In genomic region chrX:19789782-19790181, GRCh38 we compare ENCODE assay signal across 27 cellular contexts.
DNase-seq lines count a peak whose midpoint lies in the region; ATAC-seq lines count a peak whose summit lies in the region.
"Had no signal": no experiment of that assay in that cellular context is flagged by ENCODE, and none has a peak within 500 bp of the region (broad histone marks: within the 10 kb centered on the region; RNA-seq: fewer than 3 reads in every experiment).

No MANE protein-coding gene starts in this region.

- no CpG with 5 or more reads among the region's 3 CpGs for WGBS in mesendoderm (ENCODE audit: extremely low coverage, insufficient coverage, low lambda C conversion rate)

- H2AK5ac ChIP-seq in mesendoderm (ENCODE audit: low read length): no peak overlapping the region

- H3K27ac Mint-ChIP-seq in activated T-cell treated with anti-CD3 and anti-CD28 coated beads, Interleukin-2, amount 50 U/mL, for 72 hours: peak overlapping the region; percentile 88
- H3K27ac Mint-ChIP-seq in activated T-helper 2 cell treated with anti-CD3 and anti-CD28 coated beads, Interferon-gamma antibody, Interleukin-2, Interleukin-4, amounts not matched to agents 10 μg/mL and 5 μg/mL and 100 μg/mL, durations not matched to agents 14 hours and 24 hours and 36 hours: peak overlapping the region; percentile 70
- H3K27ac Mint-ChIP-seq in stimulated activated effector memory CD8-positive, alpha-beta T cell treated with anti-CD3 and anti-CD28 coated beads, Interleukin-12 subunit alpha, Interleukin-12 subunit beta, amount 100 ng/mL, for 72 hours: no peak overlapping the region
- H3K27ac Mint-ChIP-seq: endodermal cell, GM23338, mesothelial cell of epicardium had no signal

- no peaks in the 10 kb centered on the region for H3K27me3 Mint-ChIP-seq in activated T-cell treated with anti-CD3 and anti-CD28 coated beads, Interleukin-2, amount 50 U/mL, for 72 hours (ENCODE audit: low read depth)
- H3K27me3 Mint-ChIP-seq in activated T-helper 2 cell treated with anti-CD3 and anti-CD28 coated beads, Interferon-gamma antibody, Interleukin-2, Interleukin-4, amounts not matched to agents 10 μg/mL and 5 μg/mL and 100 μg/mL, durations not matched to agents 14 hours and 24 hours and 36 hours (ENCODE audit: low read depth): no peaks in the 10 kb centered on the region
- H3K27me3 Mint-ChIP-seq: activated CD4-positive, alpha-beta T cell treated with anti-CD3 and anti-CD28 coated beads, Interleukin-2, amount 10 ng/mL, durations not matched to agents 24 days and 14 days; naive thymus-derived CD8-positive, alpha-beta T cell had no signal

- no peak overlapping the region for H3K4ac ChIP-seq in mesendoderm (ENCODE audit: low read depth, low read length)

- no peak overlapping the region for H2BK5ac ChIP-seq in mesendoderm (ENCODE audit: low read length)

- no peak for DNase-seq in activated T-cell treated with anti-CD3 and anti-CD28 coated beads, Interleukin-2, amount 50 U/mL, for 72 hours
- DNase-seq in activated T-cell treated with anti-CD3 and anti-CD28 coated beads for 4 hours (no peak), GM03348 (ENCODE audit: low spot score) (no peak), mesendoderm (no peak)
- DNase-seq in activated T-helper 2 cell treated with anti-CD3 and anti-CD28 coated beads, Interferon-gamma antibody, Interleukin-2, Interleukin-4, amounts not matched to agents 10 μg/mL and 5 μg/mL and 100 μg/mL, durations not matched to agents 14 hours and 24 hours and 36 hours (ENCODE audit: low spot score): no peak
- DNase-seq in stimulated activated effector memory CD8-positive, alpha-beta T cell treated with anti-CD3 and anti-CD28 coated beads, Interleukin-12 subunit alpha, Interleukin-12 subunit beta, amount 100 ng/mL, for 72 hours (ENCODE audit: low spot score in 2 of 2): no peak
- DNase-seq: activated CD4-positive, alpha-beta T cell treated with anti-CD3 and anti-CD28 coated beads, Interleukin-2, amount 10 ng/mL, durations not matched to agents 24 days and 14 days; activated effector memory CD4-positive, alpha-beta T cell treated with anti-CD3 and anti-CD28 coated beads, Interleukin-2, amount 50 U/mL, for 16 hours; BE2C; colonic mucosa; endodermal cell; esophagus squamous epithelium; KBM-7; naive thymus-derived CD8-positive, alpha-beta T cell; NCI-H146; NCI-H510A treated with DMSO at 0.1 percent for 48 hours; NK-92 treated with Interleukin-12 subunit alpha and Interleukin-12 subunit beta, amount 100 ng/mL, for 24 hours; SIG-M5; stimulated activated CD4-positive, alpha-beta T cell treated with anti-CD3 and anti-CD28 coated beads, Interleukin-1b, Interleukin-23, amount 100 ng/mL, for 48 hours had no signal

- no peaks in the 10 kb centered on the region for H3K79me2 ChIP-seq in mesendoderm (ENCODE audit: control insufficient read depth, insufficient read depth, low read length)

- H2BK120ac ChIP-seq in mesendoderm (ENCODE audit: low read depth, low read length): no peak overlapping the region

- no peak overlapping the region for H3K27ac ChIP-seq in mesendoderm (ENCODE audit: low read depth, low read length)
- H3K27ac ChIP-seq: colonic mucosa, esophagus squamous epithelium, skin epidermis, thoracic aorta had no signal

- H3K23ac ChIP-seq in mesendoderm (ENCODE audit: low read length): no peak overlapping the region

- no peak for ATAC-seq in activated T-cell treated with anti-CD3 and anti-CD28 coated beads, Interleukin-2, amount 50 U/mL, for 72 hours (replicated peaks in 1 of 2)
- no peak for ATAC-seq in stimulated activated effector memory CD8-positive, alpha-beta T cell treated with anti-CD3 and anti-CD28 coated beads, Interleukin-12 subunit alpha, Interleukin-12 subunit beta, amount 100 ng/mL, for 72 hours
- no peak for ATAC-seq in GM21526 (IDR thresholded peaks at IDR 0.05; ENCODE audit: low FRiP score, unreplicated experiment)
- ATAC-seq: GM23338; left lobe of liver; naive thymus-derived CD8-positive, alpha-beta T cell; Panc1 had no signal

- peaks cover 0 to 16% of the 10 kb centered on the region in 2 donors for H3K36me3 Mint-ChIP-seq in activated T-cell treated with anti-CD3 and anti-CD28 coated beads, Interleukin-2, amount 50 U/mL, for 72 hours (ENCODE audit: insufficient read depth in 2 of 2)
- peaks cover 57% of the 10 kb centered on the region for H3K36me3 Mint-ChIP-seq in activated T-helper 2 cell treated with anti-CD3 and anti-CD28 coated beads, Interferon-gamma antibody, Interleukin-2, Interleukin-4, amounts not matched to agents 10 μg/mL and 5 μg/mL and 100 μg/mL, durations not matched to agents 14 hours and 24 hours and 36 hours (ENCODE audit: low read depth)
- H3K36me3 Mint-ChIP-seq in stimulated activated effector memory CD8-positive, alpha-beta T cell treated with anti-CD3 and anti-CD28 coated beads, Interleukin-12 subunit alpha, Interleukin-12 subunit beta, amount 100 ng/mL, for 72 hours: peaks cover 47% of the 10 kb centered on the region

- H3K4me1 Mint-ChIP-seq in activated T-cell treated with anti-CD3 and anti-CD28 coated beads, Interleukin-2, amount 50 U/mL, for 72 hours (ENCODE audit: low read depth): peaks cover 75% of the 10 kb centered on the region
- H3K4me1 Mint-ChIP-seq in activated T-helper 2 cell treated with anti-CD3 and anti-CD28 coated beads, Interferon-gamma antibody, Interleukin-2, Interleukin-4, amounts not matched to agents 10 μg/mL and 5 μg/mL and 100 μg/mL, durations not matched to agents 14 hours and 24 hours and 36 hours (ENCODE audit: low read depth): peaks cover 42% of the 10 kb centered on the region
- H3K4me1 Mint-ChIP-seq in stimulated activated effector memory CD8-positive, alpha-beta T cell treated with anti-CD3 and anti-CD28 coated beads, Interleukin-12 subunit alpha, Interleukin-12 subunit beta, amount 100 ng/mL, for 72 hours: peaks cover 29% of the 10 kb centered on the region
- H3K4me1 Mint-ChIP-seq: GM23338, mesothelial cell of epicardium had no signal

- peak overlapping the region; percentile 18; the same call in 1 of the 2 replicates for H3K4me3 ChIP-seq in GM08714 (ENCODE audit: low read length)
- H3K4me3 ChIP-seq in mesendoderm (ENCODE audit: low read length): no peak overlapping the region
- H3K4me3 ChIP-seq: colonic mucosa, esophagus squamous epithelium, GM23338, skin epidermis, thoracic aorta had no signal

- H3K56ac ChIP-seq in mesendoderm (ENCODE audit: low read length): no peak overlapping the region

- H3K79me1 ChIP-seq in mesendoderm (ENCODE audit: low read length): no peaks in the 10 kb centered on the region

- H4K8ac ChIP-seq in mesendoderm (ENCODE audit: low read depth, low read length): no peak overlapping the region

- intact Hi-C loops in activated T-helper 2 cell treated with anti-CD3 and anti-CD28 coated beads, Interferon-gamma antibody, Interleukin-2, Interleukin-4, amounts not matched to agents 10 μg/mL and 5 μg/mL and 100 μg/mL, durations not matched to agents 14 hours and 24 hours and 36 hours (cut with micrococcal nuclease): loop anchor here (2.0 to 5.0 kb wide), 3 partner anchors 13 to 107 kb away; no protein-coding TSS in a partner anchor

- H3K18ac ChIP-seq in mesendoderm (ENCODE audit: low read length): no peak overlapping the region

- peaks cover 0 to 3% of the 10 kb centered on the region in 2 donors for H3K9me3 Mint-ChIP-seq in activated T-cell treated with anti-CD3 and anti-CD28 coated beads, Interleukin-2, amount 50 U/mL, for 72 hours
- peaks cover 7% of the 10 kb centered on the region for H3K9me3 Mint-ChIP-seq in activated T-helper 2 cell treated with anti-CD3 and anti-CD28 coated beads, Interferon-gamma antibody, Interleukin-2, Interleukin-4, amounts not matched to agents 10 μg/mL and 5 μg/mL and 100 μg/mL, durations not matched to agents 14 hours and 24 hours and 36 hours
- no peaks in the 10 kb centered on the region for H3K9me3 Mint-ChIP-seq in stimulated activated effector memory CD8-positive, alpha-beta T cell treated with anti-CD3 and anti-CD28 coated beads, Interleukin-12 subunit alpha, Interleukin-12 subunit beta, amount 100 ng/mL, for 72 hours
- H3K9me3 Mint-ChIP-seq: activated CD4-positive, alpha-beta T cell treated with anti-CD3 and anti-CD28 coated beads, Interleukin-2, amount 10 ng/mL, durations not matched to agents 24 days and 14 days; GM23338 had no signal

- no peak overlapping the region for H4K5ac ChIP-seq in mesendoderm (ENCODE audit: low read length)

- H3K27me3 ChIP-seq in mesendoderm (ENCODE audit: insufficient read depth, low read length, poor library complexity): no peaks in the 10 kb centered on the region
- H3K27me3 ChIP-seq: BE2C, colonic mucosa, esophagus squamous epithelium had no signal

- no peak overlapping the region for H3K9ac ChIP-seq in mesendoderm (ENCODE audit: low read length)

- no peak overlapping the region for H3K4me2 ChIP-seq in mesendoderm (ENCODE audit: low read length)
- H3K4me2 ChIP-seq: GM23338 had no signal

- H3K36me3 ChIP-seq in mesendoderm (ENCODE audit: control insufficient read depth, insufficient read depth, low read length): no peaks in the 10 kb centered on the region
- H3K36me3 ChIP-seq: BE2C, colonic mucosa, esophagus squamous epithelium, thoracic aorta had no signal

- no peak overlapping the region for H2BK15ac ChIP-seq in mesendoderm (replicated peaks; ENCODE audit: low read depth)

- no peaks in the 10 kb centered on the region for H3K4me1 ChIP-seq in mesendoderm (ENCODE audit: control insufficient read depth, low read depth, low read length)
- H3K4me1 ChIP-seq: BE2C, colonic mucosa, esophagus squamous epithelium had no signal

- peak overlapping the region; percentile 57 to 58 for H3K4me3 Mint-ChIP-seq in activated T-cell treated with anti-CD3 and anti-CD28 coated beads, Interleukin-2, amount 50 U/mL, for 72 hours
- no peak overlapping the region for H3K4me3 Mint-ChIP-seq in activated T-helper 2 cell treated with anti-CD3 and anti-CD28 coated beads, Interferon-gamma antibody, Interleukin-2, Interleukin-4, amounts not matched to agents 10 μg/mL and 5 μg/mL and 100 μg/mL, durations not matched to agents 14 hours and 24 hours and 36 hours (ENCODE audit: low read depth)
- peak overlapping the region; percentile 31 for H3K4me3 Mint-ChIP-seq in stimulated activated effector memory CD8-positive, alpha-beta T cell treated with anti-CD3 and anti-CD28 coated beads, Interleukin-12 subunit alpha, Interleukin-12 subunit beta, amount 100 ng/mL, for 72 hours
- H3K4me3 Mint-ChIP-seq: endodermal cell, GM23338, mesothelial cell of epicardium had no signal
